In the genomic region with DNA sequence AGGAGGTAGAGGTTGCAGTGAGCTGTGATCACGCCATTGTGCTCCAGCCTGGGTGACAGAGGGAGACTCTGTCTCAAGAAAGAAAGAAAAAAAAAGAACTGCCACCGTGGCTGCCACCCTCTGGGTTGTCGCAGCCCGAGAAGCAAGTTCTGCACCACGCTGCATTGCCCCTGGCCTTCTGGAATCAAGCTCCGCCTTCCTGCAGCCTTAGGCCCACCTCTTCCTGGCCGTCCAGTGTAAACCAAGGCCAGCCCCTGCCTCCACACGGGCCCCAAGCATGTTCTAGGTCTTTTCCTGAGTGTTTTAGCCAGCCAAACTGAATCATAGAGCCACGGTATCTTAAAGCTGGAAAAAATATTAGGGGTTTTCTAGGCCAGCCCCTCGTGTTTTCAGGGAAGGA, we compare ENCODE assay signal across 23 cellular contexts.
"Had no signal": no experiment of that assay in that cellular context is flagged by ENCODE, and none has a peak within 500 bp of the region (broad histone marks: within the 10 kb centered on the region; RNA-seq: fewer than 3 reads in every experiment).

No MANE protein-coding gene starts in this region.

- H3K27ac ChIP-seq: ascending aorta, breast epithelium, cardiac muscle cell had no signal

- H3K4me1 Mint-ChIP-seq: activated CD4-positive, alpha-beta memory T cell treated with anti-CD3 and anti-CD28 coated beads, Interleukin-2, amount 10 ng/mL, durations not matched to agents 7 days and 5 days; activated CD4-positive, alpha-beta T cell treated with anti-CD3 and anti-CD28 coated beads, Interleukin-2, amount 10 ng/mL, durations not matched to agents 7 days and 5 days; activated naive CD4-positive, alpha-beta T cell treated with anti-CD3 and anti-CD28 coated beads, Interleukin-2, amount 10 ng/mL, durations not matched to agents 7 days and 5 days; activated naive CD8-positive, alpha-beta T cell treated with anti-CD3 and anti-CD28 coated beads, Interleukin-2, amount 10 ng/mL, durations not matched to agents 7 days and 5 days had no signal

- H3K9me3 Mint-ChIP-seq: activated CD4-positive, alpha-beta memory T cell treated with anti-CD3 and anti-CD28 coated beads, Interleukin-2, amount 10 ng/mL, durations not matched to agents 7 days and 5 days; activated naive CD4-positive, alpha-beta T cell treated with anti-CD3 and anti-CD28 coated beads, Interleukin-2, amount 10 ng/mL, durations not matched to agents 7 days and 5 days had no signal

- H3K36me3 Mint-ChIP-seq: activated naive CD4-positive, alpha-beta T cell treated with anti-CD3 and anti-CD28 coated beads, Interleukin-2, amount 10 ng/mL, durations not matched to agents 7 days and 5 days had no signal

- DNase-seq: activated CD4-positive, alpha-beta memory T cell treated with anti-CD3 and anti-CD28 coated beads, Interleukin-2, amount 10 ng/mL, durations not matched to agents 7 days and 5 days; activated CD4-positive, alpha-beta T cell treated with anti-CD3 and anti-CD28 coated beads for 1 hour; activated CD4-positive, alpha-beta T cell treated with anti-CD3 and anti-CD28 coated beads for 4 hours; activated CD4-positive, alpha-beta T cell treated with anti-CD3 and anti-CD28 coated beads, Interleukin-2, amount 10 ng/mL, durations not matched to agents 7 days and 5 days; activated CD4-positive, alpha-beta T cell treated with anti-CD3 and anti-CD28 coated beads, Interleukin-2, amount 50 U/mL, for 4 hours; activated gamma-delta T cell; activated naive CD4-positive, alpha-beta T cell; activated naive CD4-positive, alpha-beta T cell treated with anti-CD3 and anti-CD28 coated beads, Interleukin-2, amount 10 ng/mL, durations not matched to agents 7 days and 5 days; activated naive CD8-positive, alpha-beta T cell treated with anti-CD3 and anti-CD28 coated beads, Interleukin-2, amount 10 ng/mL, durations not matched to agents 7 days and 5 days; central memory CD4-positive, alpha-beta T cell; cerebellar nuclear complex; dorsolateral prefrontal cortex; effector memory CD4-positive, alpha-beta T cell; endodermal cell; foreskin fibroblast; T-helper 2 cell had no signal

- ATAC-seq: activated naive CD4-positive, alpha-beta T cell treated with anti-CD3 and anti-CD28 coated beads, Interleukin-2, amount 50 U/mL, for 72 hours; esophagus mucosa had no signal

- H3K4me3 ChIP-seq: ascending aorta, breast epithelium, cardiac muscle cell, dorsolateral prefrontal cortex had no signal

- H3K27ac Mint-ChIP-seq: activated CD4-positive, alpha-beta memory T cell treated with anti-CD3 and anti-CD28 coated beads, Interleukin-2, amount 10 ng/mL, durations not matched to agents 7 days and 5 days; activated CD4-positive, alpha-beta T cell treated with anti-CD3 and anti-CD28 coated beads, Interleukin-2, amount 10 ng/mL, durations not matched to agents 7 days and 5 days; activated naive CD4-positive, alpha-beta T cell treated with anti-CD3 and anti-CD28 coated beads, Interleukin-2, amount 10 ng/mL, durations not matched to agents 7 days and 5 days; activated naive CD8-positive, alpha-beta T cell treated with anti-CD3 and anti-CD28 coated beads, Interleukin-2, amount 10 ng/mL, durations not matched to agents 7 days and 5 days; dendritic cell treated with granulocyte-macrophage colony-stimulating factor and Interleukin-4, amounts not matched to agents 40 ng/mL and 50 ng/mL, for 4 days; endodermal cell had no signal

- H3K4me1 ChIP-seq: ascending aorta, breast epithelium had no signal

- H3K27me3 ChIP-seq: ascending aorta, breast epithelium, cardiac muscle cell, dorsolateral prefrontal cortex had no signal

- H3K4me3 Mint-ChIP-seq: activated CD4-positive, alpha-beta memory T cell treated with anti-CD3 and anti-CD28 coated beads, Interleukin-2, amount 10 ng/mL, durations not matched to agents 7 days and 5 days; activated CD4-positive, alpha-beta T cell treated with anti-CD3 and anti-CD28 coated beads, Interleukin-2, amount 10 ng/mL, durations not matched to agents 7 days and 5 days; activated naive CD4-positive, alpha-beta T cell treated with anti-CD3 and anti-CD28 coated beads, Interleukin-2, amount 10 ng/mL, durations not matched to agents 7 days and 5 days; activated naive CD8-positive, alpha-beta T cell treated with anti-CD3 and anti-CD28 coated beads, Interleukin-2, amount 10 ng/mL, durations not matched to agents 7 days and 5 days; brain; dendritic cell treated with granulocyte-macrophage colony-stimulating factor and Interleukin-4, amounts not matched to agents 40 ng/mL and 50 ng/mL, for 4 days; endodermal cell had no signal

- H3K27me3 Mint-ChIP-seq: activated CD4-positive, alpha-beta memory T cell treated with anti-CD3 and anti-CD28 coated beads, Interleukin-2, amount 10 ng/mL, durations not matched to agents 7 days and 5 days; activated CD4-positive, alpha-beta T cell treated with anti-CD3 and anti-CD28 coated beads, Interleukin-2, amount 10 ng/mL, durations not matched to agents 7 days and 5 days; activated naive CD4-positive, alpha-beta T cell treated with anti-CD3 and anti-CD28 coated beads, Interleukin-2, amount 10 ng/mL, durations not matched to agents 7 days and 5 days; activated naive CD8-positive, alpha-beta T cell treated with anti-CD3 and anti-CD28 coated beads, Interleukin-2, amount 10 ng/mL, durations not matched to agents 7 days and 5 days; dendritic cell treated with granulocyte-macrophage colony-stimulating factor and Interleukin-4, amounts not matched to agents 40 ng/mL and 50 ng/mL, for 4 days had no signal

- H3K36me3 ChIP-seq: breast epithelium, cardiac muscle cell had no signal
